In genomic region chr13:102555914-102556553, GRCh38 we compare ENCODE assay signal across 8 cellular contexts. TPM values are rescaled to one million over a fixed set of nuclear protein-coding genes. Genes with fewer than 3 reads are reported as not detected.
DNase-seq lines count a peak whose midpoint lies in the region; ATAC-seq, FAIRE-seq and TF ChIP-seq lines count a peak whose summit lies in the region.

No MANE protein-coding gene starts in this region.

- DNase-seq in NCI-H526 (lab: John Stamatoyannopoulos, UW): peak; percentile 28 to 56
- DNase-seq in T47D (ENCODE audit: low read depth in 1 of 2, low spot score in 1 of 2): peak; percentile 8 to 60
- DNase-seq in HepG2 (ENCODE audit: low spot score): peak; percentile 18
- DNase-seq in mucosa of gallbladder (ENCODE audit: low spot score): no peak

- H3K27ac ChIP-seq in C4-2B: no peak overlapping the region
- H3K27ac ChIP-seq in HepG2 (ENCODE audit: extremely low read length, insufficient read depth, low read length): no peak overlapping the region

- no peaks in the 10 kb centered on the region for H3K9me3 ChIP-seq in HepG2 (ENCODE audit: low read length)

- in situ Hi-C loops in T47D (cut with HindIII; ENCODE audit: low pct_unique_long_range_greater_than_20kb, low sequenced_read_pairs) (no loop called here), HepG2 (cut with HindIII; ENCODE audit: extremely low pct_ligation_motif_present, low pct_unique_long_range_greater_than_20kb) (loop anchor here (25.0 kb wide), 3 partner anchors 419 to 769 kb away; no protein-coding TSS in a partner anchor)

- TF ChIP-seq CTCF in C4-2B (conservative IDR thresholded peaks at IDR 0.05) (peak; percentile 71), GM12875 (IDR thresholded peaks at IDR 0.05; ENCODE audit: borderline replicate concordance, insufficient read depth, low read depth, low read length) (peak; percentile 30; the same call in 1 of the 2 replicates), HepG2 (CRISPR knock-in tag; IDR thresholded peaks at IDR 0.05) (peak; percentile 63)

- TF ChIP-seq RAD21 in HepG2 (CRISPR knock-in tag; IDR thresholded peaks at IDR 0.05): no peak; the same call in 1 of the 2 replicates

- H3K27ac Mint-ChIP-seq in stimulated activated memory B cell treated with anti-CD40 and anti-IgM and Interleukin-4, amounts not matched to agents 10 μg/mL and 1 μg/mL and 100 μg/mL, for 72 hours: no peak overlapping the region

- FAIRE-seq in HepG2 (lab: Jason Lieb, UNC): peak; percentile 66

- no peaks in the 10 kb centered on the region for H3K4me1 ChIP-seq in HepG2 (ENCODE audit: insufficient read depth, low read length)

- no peaks in the 10 kb centered on the region for H3K36me3 ChIP-seq in HepG2 (replicated peaks in 1 of 2; ENCODE audit: control insufficient read depth in 1 of 2, insufficient read depth in 2 of 2, low read length in 2 of 2)

- no peaks in the 10 kb centered on the region for H3K79me2 ChIP-seq in HepG2 (ENCODE audit: insufficient read depth, low read length)

- H2AFZ ChIP-seq in HepG2 (ENCODE audit: low read length): no peak overlapping the region

- TF ChIP-seq EP300 in HepG2 (IDR thresholded peaks at IDR 0.05; ENCODE audit: low read depth in 2 of 2, low read length in 2 of 2) (no peak), HepG2 (CRISPR knock-in tag; IDR thresholded peaks at IDR 0.05; ENCODE audit: borderline replicate concordance) (no peak)

- no peaks in the 10 kb centered on the region for H3K36me3 Mint-ChIP-seq in stimulated activated memory B cell treated with anti-CD40 and anti-IgM and Interleukin-4, amounts not matched to agents 10 μg/mL and 1 μg/mL and 100 μg/mL, for 72 hours

- H3K4me1 Mint-ChIP-seq in stimulated activated memory B cell treated with anti-CD40 and anti-IgM and Interleukin-4, amounts not matched to agents 10 μg/mL and 1 μg/mL and 100 μg/mL, for 72 hours: no peaks in the 10 kb centered on the region

- no peaks in the 10 kb centered on the region for H4K20me1 ChIP-seq in HepG2 (ENCODE audit: insufficient read depth, low read length)

- TF ChIP-seq POLR2A in HepG2 (IDR thresholded peaks at IDR 0.05; ENCODE audit: insufficient read depth in 1 of 2, low read depth in 2 of 2, low read length in 2 of 2): no peak

- H3K4me3 ChIP-seq in GM12875 (ENCODE audit: low read depth, low read length) (no peak overlapping the region), HepG2 (replicated peaks in 1 of 3; ENCODE audit: insufficient read depth in 1 of 3, low read depth in 2 of 3, low read length in 3 of 3) (no peak overlapping the region)

- H3K9me3 Mint-ChIP-seq in stimulated activated memory B cell treated with anti-CD40 and anti-IgM and Interleukin-4, amounts not matched to agents 10 μg/mL and 1 μg/mL and 100 μg/mL, for 72 hours: no peaks in the 10 kb centered on the region

- no peak overlapping the region for H3K4me2 ChIP-seq in HepG2 (ENCODE audit: low read depth, low read length)

- no peak overlapping the region for H3K9ac ChIP-seq in HepG2 (ENCODE audit: insufficient read depth, low read depth, low read length)

- no peaks in the 10 kb centered on the region for H3K27me3 ChIP-seq in HepG2 (ENCODE audit: control insufficient read depth in 1 of 2, insufficient read depth in 2 of 2, low read length in 2 of 2)

- POLR2A ChIA-PET in HepG2 (lab: Yijun Ruan, JAX): no interaction called here

- ATAC-seq in HG03175 (IDR thresholded peaks at IDR 0.05; ENCODE audit: unreplicated experiment) (peak; percentile 80), HepG2 (peak; percentile 69)
- no peak for ATAC-seq in stimulated activated memory B cell treated with anti-CD40 and anti-IgM and Interleukin-4, amounts not matched to agents 10 μg/mL and 1 μg/mL and 100 μg/mL, for 72 hours

- no TSS peak for BruUV-seq in HepG2 (replicated peaks; lab: Mats Ljungman, UMichigan)

- 4% methylated on average over 6 of the region's 6 CpGs for WGBS in HepG2 (ENCODE audit: low lambda C conversion rate)

- no peak overlapping the region for H3K4me3 Mint-ChIP-seq in stimulated activated memory B cell treated with anti-CD40 and anti-IgM and Interleukin-4, amounts not matched to agents 10 μg/mL and 1 μg/mL and 100 μg/mL, for 72 hours

- CTCF ChIA-PET in HepG2 (lab: Yijun Ruan, JAX; ENCODE audit: low intra/inter-chr PET ratio, low total read pairs): interaction anchor here (0.9 to 1.2 kb wide), 2 partner anchors 414 to 1411 kb away, joined by 3 to 4 read pairs; no protein-coding TSS in a partner anchor

- H3K27me3 Mint-ChIP-seq in stimulated activated memory B cell treated with anti-CD40 and anti-IgM and Interleukin-4, amounts not matched to agents 10 μg/mL and 1 μg/mL and 100 μg/mL, for 72 hours: peaks cover 10% of the 10 kb centered on the region

- intact Hi-C loops in HepG2 (cut with micrococcal nuclease; ENCODE audit: unreplicated experiment): loop anchor here (2.0 to 10.0 kb wide), 3 partner anchors 413 to 1411 kb away; no protein-coding TSS in a partner anchor

TF ChIP-seq in HepG2, 621 proteins besides CTCF, POLR2A, EP300 and RAD21:
- peak; percentile 31; the same call in 1 of the 2 replicates for TF ChIP-seq SMC3 (IDR thresholded peaks at IDR 0.05; ENCODE audit: low read length)
- TF ChIP-seq ZNF598 (CRISPR knock-in tag; IDR thresholded peaks at IDR 0.05; ENCODE audit: borderline replicate concordance): no peak
- TF ChIP-seq BCL6 (CRISPR knock-in tag; IDR thresholded peaks at IDR 0.05): 0 out of 2 replicates have a peak, but pooled peaks have one; percentile 13
- peak; percentile 64; the same call in 1 of the 2 replicates for TF ChIP-seq ARID3A (IDR thresholded peaks at IDR 0.05; ENCODE audit: low read depth, low read length)
- no peak for TF ChIP-seq SOX13 (IDR thresholded peaks at IDR 0.05)
- no peak for TF ChIP-seq SOX13 (CRISPR knock-in tag; conservative IDR thresholded peaks at IDR 0.05 in 1 of 2, IDR thresholded peaks at IDR 0.05 in 1 of 2)
- TF ChIP-seq STAG1 (CRISPR knock-in tag; IDR thresholded peaks at IDR 0.05): peak; percentile 69
TF ChIP-seq in HepG2: peak in this region for 4.

RNA-seq across cellular contexts. Expression of gene TPP2, which starts 40.8 kb away (rescaled TPM):
- total RNA-seq in HepG2 (2016; rRNA removed; fragmentation: Illumina TruSeq; extraction: Trizol): 52.1 and 71.7 TPM in 2 replicates
- total RNA-seq in HepG2 (2016; cell fraction: cytosol; rRNA removed; fragmentation: Illumina TruSeq; extraction: Trizol; ENCODE audit: low read depth): 4.5 and 7.4 TPM in 2 replicates
- 52.2 and 73.2 TPM in 2 replicates for total RNA-seq in HepG2 (2016; cell fraction: insoluble cytoplasmic fraction; rRNA removed; fragmentation: Illumina TruSeq; extraction: Trizol)
- 13.5 and 14.1 TPM in 2 replicates for total RNA-seq in HepG2 (2016; cell fraction: membrane; rRNA removed; fragmentation: Illumina TruSeq; extraction: Trizol)
- 75.0 and 80.5 TPM in 2 replicates for total RNA-seq in HepG2 (2016; cell fraction: nucleus; rRNA removed; fragmentation: Illumina TruSeq; extraction: Trizol)
- 14.6 and 16.4 TPM in 2 replicates for polyA plus RNA-seq in HepG2 (2011; rRNA removed)
- polyA plus RNA-seq in HepG2 (2011; cell fraction: cytosol; rRNA removed): 5.3 and 7.5 TPM in 2 replicates
- polyA plus RNA-seq in HepG2 (2011; cell fraction: nucleus; rRNA removed): 30.3 and 38.4 TPM in 2 replicates
- polyA plus RNA-seq in HepG2 (2012): 20.4 and 22.7 TPM in 2 replicates
- polyA plus RNA-seq in HepG2 (2016; cell fraction: cytosol; fragmentation: Illumina TruSeq; extraction: Trizol; ENCODE audit: low read depth): 2.0 and 2.9 TPM in 2 replicates
- polyA plus RNA-seq in HepG2 (2016; cell fraction: insoluble cytoplasmic fraction; fragmentation: Illumina TruSeq; extraction: Trizol; ENCODE audit: low read depth): 48.8 and 48.9 TPM in 2 replicates
- polyA plus RNA-seq in HepG2 (2016; cell fraction: membrane; fragmentation: Illumina TruSeq; extraction: Trizol; ENCODE audit: low read depth): 5.2 TPM in 2 replicates
- 97.8 and 99.2 TPM in 2 replicates for polyA plus RNA-seq in HepG2 (2016; cell fraction: nucleus; fragmentation: Illumina TruSeq; extraction: Trizol; ENCODE audit: insufficient read depth, low read depth)
- 11.5 and 23.1 TPM in 2 replicates for polyA minus RNA-seq in HepG2 (2011; rRNA and poly(A)+ RNA removed; ENCODE audit: low replicate concordance)
- polyA minus RNA-seq in HepG2 (2011; cell fraction: cytosol; rRNA and poly(A)+ RNA removed): 16.0 and 19.1 TPM in 2 replicates
- polyA minus RNA-seq in HepG2 (2011; cell fraction: nucleus; rRNA and poly(A)+ RNA removed): 109 and 114 TPM in 2 replicates
- total RNA-seq in mucosa of gallbladder: 37.6 TPM
